ENCODE assay signal across 18 cellular contexts in genomic region chr2:207225773-207226172, GRCh38.
A peak's percentile ranks its signal among the peaks of the same experiment; 100 is the strongest.
DNase-seq lines count a peak whose midpoint lies in the region; ATAC-seq and TF ChIP-seq lines count a peak whose summit lies in the region.
"Had no signal": no experiment of that assay in that cellular context is flagged by ENCODE, and none has a peak within 500 bp of the region (broad histone marks: within the 10 kb centered on the region; RNA-seq: fewer than 3 reads in every experiment).

No MANE protein-coding gene starts in this region.

- no peak overlapping the region for H2AFZ ChIP-seq in KMS-11 (ENCODE audit: low read depth)

- H3K4me1 Mint-ChIP-seq in glutamatergic neuron (ENCODE audit: low read depth, unreplicated experiment), result peaks cover 81% of the 10 kb centered on the region

- TF ChIP-seq CTCF in KMS-11 (conservative IDR thresholded peaks at IDR 0.05; ENCODE audit: low read depth, low read length) (no peak), glutamatergic neuron (IDR thresholded peaks at IDR 0.05; ENCODE audit: partially characterized antibody, unreplicated experiment) (no peak), upper lobe of left lung (IDR thresholded peaks at IDR 0.05) (no peak), body of pancreas (IDR thresholded peaks at IDR 0.05) (no peak)

- no peak overlapping the region for H3K9ac ChIP-seq in KMS-11

- peak overlapping the region; percentile 52 to 84 for H3K27ac Mint-ChIP-seq in activated naive CD4-positive, alpha-beta T cell treated with anti-CD3 and anti-CD28 coated beads, Interleukin-2, amount 50 U/mL, for 72 hours
- peak overlapping the region; percentile 46 for H3K27ac Mint-ChIP-seq in glutamatergic neuron (ENCODE audit: unreplicated experiment)
- H3K27ac Mint-ChIP-seq: activated CD4-positive, alpha-beta T cell treated with anti-CD3 and anti-CD28 coated beads, Interleukin-2, amount 10 ng/mL, durations not matched to agents 7 days and 5 days had no signal

- H3K27ac ChIP-seq in KMS-11, result no peak overlapping the region
- H3K27ac ChIP-seq in upper lobe of left lung, result peak overlapping the region; percentile 3 to 73 (median 56)
- no peak overlapping the region for H3K27ac ChIP-seq in body of pancreas
- no peak overlapping the region for H3K27ac ChIP-seq in caudate nucleus (ENCODE audit: low read depth, low read length)
- H3K27ac ChIP-seq: HL-60, ovary had no signal

- H3K4me1 ChIP-seq in KMS-11 (ENCODE audit: low read depth, poor library complexity, severe bottlenecking) (peaks cover 26% of the 10 kb centered on the region), upper lobe of left lung (peaks cover 33 to 48% (median 47%) of the 10 kb centered on the region in 4 donors), body of pancreas (no peaks in the 10 kb centered on the region)

- H4K20me1 ChIP-seq in KMS-11 (ENCODE audit: insufficient read depth), result no peaks in the 10 kb centered on the region

- H3K4me2 ChIP-seq in KMS-11, result peak overlapping the region; percentile 26; the same call in 1 of the 2 replicates

- intact Hi-C loops in body of pancreas (cut with DNase I), result no loop called here

- TF ChIP-seq POLR2A in upper lobe of left lung (IDR thresholded peaks at IDR 0.05) (no peak), body of pancreas (IDR thresholded peaks at IDR 0.05) (no peak)

- no peaks in the 10 kb centered on the region for H3K79me2 ChIP-seq in KMS-11 (ENCODE audit: insufficient read depth, low read depth)

- no peak for TF ChIP-seq EP300 in upper lobe of left lung (IDR thresholded peaks at IDR 0.05)

- H3K27me3 Mint-ChIP-seq in glutamatergic neuron (ENCODE audit: unreplicated experiment), result peaks cover 4% of the 10 kb centered on the region
- H3K27me3 Mint-ChIP-seq: activated CD4-positive, alpha-beta T cell treated with anti-CD3 and anti-CD28 coated beads, Interleukin-2, amount 10 ng/mL, durations not matched to agents 7 days and 5 days had no signal

- ATAC-seq in activated naive CD4-positive, alpha-beta T cell treated with anti-CD3 and anti-CD28 coated beads, Interleukin-2, amount 50 U/mL, for 72 hours, result peak in 1 of 2 donors; percentile 5
- no peak for ATAC-seq in upper lobe of left lung (ENCODE audit: low FRiP score in 2 of 2)
- no peak for ATAC-seq in body of pancreas
- ATAC-seq in HG02642 (IDR thresholded peaks at IDR 0.05; ENCODE audit: poor library complexity, unreplicated experiment), result no peak

- H3K36me3 ChIP-seq in KMS-11 (ENCODE audit: insufficient read depth), result no peaks in the 10 kb centered on the region
- no peaks in the 10 kb centered on the region for H3K36me3 ChIP-seq in upper lobe of left lung
- no peaks in the 10 kb centered on the region for H3K36me3 ChIP-seq in body of pancreas (replicated peaks in 1 of 2; ENCODE audit: insufficient read depth in 1 of 2, low read depth in 2 of 2)
- H3K36me3 ChIP-seq: esophagus squamous epithelium, ovary, uterus had no signal

- H3K9me3 ChIP-seq in upper lobe of left lung (no peaks in the 10 kb centered on the region), body of pancreas (no peaks in the 10 kb centered on the region)
- H3K9me3 ChIP-seq: esophagus squamous epithelium, ovary, uterus had no signal

- DNase-seq in activated naive CD4-positive, alpha-beta T cell treated with anti-CD3 and anti-CD28 coated beads, Interleukin-2, amount 50 U/mL, for 72 hours (ENCODE audit: low spot score in 2 of 2), result no peak
- no peak for DNase-seq in activated naive CD4-positive, alpha-beta T cell treated with Interleukin-2 at 50 U/mL for 16 hours
- no peak for DNase-seq in glutamatergic neuron
- DNase-seq in upper lobe of left lung, result no peak
- no peak for DNase-seq in body of pancreas
- no peak for DNase-seq in caudate nucleus (lab: John Stamatoyannopoulos, UW)
- DNase-seq: activated CD4-positive, alpha-beta T cell treated with anti-CD3 and anti-CD28 coated beads, Interleukin-2, amount 10 ng/mL, durations not matched to agents 7 days and 5 days; COR-L47; esophagus squamous epithelium; Kasumi-1; kidney glomerular epithelial cell; NCI-H1436; ovary; T1000; uterus had no signal

- H3K36me3 Mint-ChIP-seq in activated naive CD4-positive, alpha-beta T cell treated with anti-CD3 and anti-CD28 coated beads, Interleukin-2, amount 50 U/mL, for 72 hours, result peaks cover 0 to 10% of the 10 kb centered on the region in 2 donors
- no peaks in the 10 kb centered on the region for H3K36me3 Mint-ChIP-seq in glutamatergic neuron (ENCODE audit: unreplicated experiment)

- no peaks in the 10 kb centered on the region for H3K27me3 ChIP-seq in KMS-11 (ENCODE audit: insufficient read depth, low read depth)
- no peaks in the 10 kb centered on the region for H3K27me3 ChIP-seq in upper lobe of left lung
- no peaks in the 10 kb centered on the region for H3K27me3 ChIP-seq in body of pancreas
- H3K27me3 ChIP-seq: esophagus squamous epithelium, ovary, uterus had no signal

- peaks cover 4 to 8% of the 10 kb centered on the region in 2 donors for H3K9me3 Mint-ChIP-seq in activated naive CD4-positive, alpha-beta T cell treated with anti-CD3 and anti-CD28 coated beads, Interleukin-2, amount 50 U/mL, for 72 hours
- H3K9me3 Mint-ChIP-seq in glutamatergic neuron (ENCODE audit: unreplicated experiment), result peaks cover 18% of the 10 kb centered on the region

- H3K4me3 ChIP-seq in KMS-11 (IDR thresholded peaks at IDR 0.05; ENCODE audit: insufficient read depth, low read depth, low read length) (no peak overlapping the region), upper lobe of left lung (no peak overlapping the region), body of pancreas (no peak overlapping the region)
- H3K4me3 ChIP-seq: esophagus squamous epithelium, ovary, uterus had no signal

- 77% methylated on average over 6 of the region's 6 CpGs for WGBS in upper lobe of left lung, 2 donors
- WGBS in body of pancreas, 2 donors, result 69 to 73% methylated on average over 6 of the region's 6 CpGs

- no peak overlapping the region for H3K4me3 Mint-ChIP-seq in glutamatergic neuron (ENCODE audit: unreplicated experiment)
- H3K4me3 Mint-ChIP-seq: activated CD4-positive, alpha-beta T cell treated with anti-CD3 and anti-CD28 coated beads, Interleukin-2, amount 10 ng/mL, durations not matched to agents 7 days and 5 days had no signal

Comparison
In these comparisons a context has a peak if more than half of its experiments do, and no peak if none do; other contexts are left out.
1. H3K27ac ChIP-seq: peak in upper lobe of left lung (4 of 4); none in KMS-11 (single experiment), body of pancreas (0 of 4) and caudate nucleus (single experiment).